In the genomic region with DNA sequence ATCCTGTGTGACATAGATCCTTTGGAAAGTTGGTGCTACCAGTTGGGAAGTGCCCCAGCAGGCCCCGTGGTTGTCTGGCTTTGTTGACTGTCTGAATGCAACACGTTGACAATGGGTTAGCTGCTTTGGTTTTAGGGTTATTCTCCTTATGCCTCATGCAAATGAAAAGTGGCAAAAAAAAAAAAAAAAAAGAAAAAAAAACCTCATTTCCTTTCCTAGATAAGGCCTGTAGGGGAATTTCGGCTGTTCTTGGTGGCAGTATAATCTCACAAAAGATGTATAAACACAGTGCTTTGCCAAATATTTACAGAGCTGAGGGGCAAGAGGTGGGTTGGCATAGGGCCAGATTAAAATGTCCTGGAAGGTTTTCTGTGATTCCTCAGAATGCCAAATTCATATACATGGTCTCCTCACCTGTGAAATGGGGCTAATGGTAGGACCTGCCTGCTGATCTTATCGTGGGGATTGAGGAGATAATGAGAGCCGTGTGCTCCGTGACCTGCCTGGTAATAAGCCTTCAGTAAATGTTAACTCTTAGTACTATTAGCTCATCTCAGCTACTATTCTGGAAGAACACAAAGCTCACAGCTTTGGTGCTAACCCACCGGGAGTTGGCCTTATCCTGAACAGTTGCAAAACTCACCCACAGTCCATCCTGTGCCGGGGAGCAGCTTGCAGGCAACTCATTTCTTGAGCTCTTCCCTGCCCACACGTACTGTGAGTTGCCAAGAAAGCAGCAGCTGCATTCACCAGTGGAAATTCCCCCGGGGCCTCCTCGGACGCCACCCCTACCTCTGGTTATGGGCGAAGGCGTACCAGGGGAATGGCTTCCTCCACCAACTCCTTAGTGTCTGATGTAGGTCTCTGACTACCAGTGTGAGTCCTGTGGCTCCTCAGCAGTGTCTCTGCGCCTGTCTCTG, we compare ENCODE assay signal across 8 cellular contexts.
A peak's percentile ranks its signal among the peaks of the same experiment; 100 is the strongest.
DNase-seq lines count a peak whose midpoint lies in the region; ATAC-seq and TF ChIP-seq lines count a peak whose summit lies in the region.

No MANE protein-coding gene starts in this region.

- no peak overlapping the region for H3K27ac ChIP-seq in neural progenitor cell
- H3K27ac ChIP-seq in trophoblast cell (ENCODE audit: low read depth, low read length), result no peak overlapping the region

- peaks cover 9 to 23% (median 17%) of the 10 kb centered on the region in 3 donors for H3K4me1 Mint-ChIP-seq in IgD-negative memory B cell
- H3K4me1 Mint-ChIP-seq in activated T-helper 2 cell treated with anti-CD3 and anti-CD28 coated beads, Interferon-gamma antibody, Interleukin-2, Interleukin-4, amounts not matched to agents 10 μg/mL and 5 μg/mL and 100 μg/mL, durations not matched to agents 14 hours and 24 hours and 36 hours (ENCODE audit: low read depth), result peaks cover 61% of the 10 kb centered on the region
- H3K4me1 Mint-ChIP-seq in neural progenitor cell, result peaks cover 5% of the 10 kb centered on the region
- peaks cover 0 to 18% (median 12%) of the 10 kb centered on the region in 4 donors for H3K4me1 Mint-ChIP-seq in naive thymus-derived CD8-positive, alpha-beta T cell

- H3K9me3 ChIP-seq in neural progenitor cell (ENCODE audit: low read depth) (no peaks in the 10 kb centered on the region), trophoblast cell (ENCODE audit: insufficient read depth, low read depth, low read length) (no peaks in the 10 kb centered on the region)

- H3K27me3 ChIP-seq in neural progenitor cell (no peaks in the 10 kb centered on the region), trophoblast cell (ENCODE audit: insufficient read depth, low read length) (no peaks in the 10 kb centered on the region)

- H3K36me3 Mint-ChIP-seq in IgD-negative memory B cell (peaks cover 9% of the 10 kb centered on the region), neural progenitor cell (no peaks in the 10 kb centered on the region)
- H3K36me3 Mint-ChIP-seq in activated T-helper 2 cell treated with anti-CD3 and anti-CD28 coated beads, Interferon-gamma antibody, Interleukin-2, Interleukin-4, amounts not matched to agents 10 μg/mL and 5 μg/mL and 100 μg/mL, durations not matched to agents 14 hours and 24 hours and 36 hours (ENCODE audit: low read depth), result peaks cover 30% of the 10 kb centered on the region
- H3K36me3 Mint-ChIP-seq in naive thymus-derived CD8-positive, alpha-beta T cell, result peaks cover 17 to 43% (median 27%) of the 10 kb centered on the region in 3 donors

- H3K27me3 Mint-ChIP-seq in IgD-negative memory B cell (no peaks in the 10 kb centered on the region), neural progenitor cell (ENCODE audit: insufficient read depth, low read depth) (no peaks in the 10 kb centered on the region)
- no peaks in the 10 kb centered on the region for H3K27me3 Mint-ChIP-seq in activated T-helper 2 cell treated with anti-CD3 and anti-CD28 coated beads, Interferon-gamma antibody, Interleukin-2, Interleukin-4, amounts not matched to agents 10 μg/mL and 5 μg/mL and 100 μg/mL, durations not matched to agents 14 hours and 24 hours and 36 hours (ENCODE audit: low read depth)
- H3K27me3 Mint-ChIP-seq in naive thymus-derived CD8-positive, alpha-beta T cell, result no peaks in the 10 kb centered on the region

- H3K23ac ChIP-seq in trophoblast cell (ENCODE audit: low read length), result no peak overlapping the region

- H3K4me2 ChIP-seq in neural progenitor cell (no peak overlapping the region), trophoblast cell (ENCODE audit: low read length) (no peak overlapping the region)

- H3K14ac ChIP-seq in trophoblast cell (ENCODE audit: low read length), result no peak overlapping the region

- H3K4ac ChIP-seq in trophoblast cell (ENCODE audit: low read depth, low read length), result no peak overlapping the region

- no peak overlapping the region for H2BK12ac ChIP-seq in trophoblast cell (ENCODE audit: low read length)

- H3K4me3 ChIP-seq in GM12865 (ENCODE audit: low read depth, low read length) (peak overlapping the region; percentile 48), neural progenitor cell (no peak overlapping the region), trophoblast cell (ENCODE audit: low read depth, low read length) (no peak overlapping the region)

- no peaks in the 10 kb centered on the region for H3K4me1 ChIP-seq in neural progenitor cell
- peaks cover 0 to 4% of the 10 kb centered on the region in 2 experiments for H3K4me1 ChIP-seq in trophoblast cell (ENCODE audit: control insufficient read depth in 1 of 2, insufficient read depth in 2 of 2, low read length in 2 of 2)

- H3K27ac Mint-ChIP-seq in IgD-negative memory B cell (peak overlapping the region in 1 of 3 donors; percentile 32), neural progenitor cell (no peak overlapping the region)
- peak overlapping the region; percentile 82 for H3K27ac Mint-ChIP-seq in activated T-helper 2 cell treated with anti-CD3 and anti-CD28 coated beads, Interferon-gamma antibody, Interleukin-2, Interleukin-4, amounts not matched to agents 10 μg/mL and 5 μg/mL and 100 μg/mL, durations not matched to agents 14 hours and 24 hours and 36 hours
- peak overlapping the region in 4 of 10 donors; percentile 5 to 66 (median 32) for H3K27ac Mint-ChIP-seq in naive thymus-derived CD8-positive, alpha-beta T cell

- no peak overlapping the region for H2BK120ac ChIP-seq in trophoblast cell (ENCODE audit: insufficient read depth, low read length, poor library complexity)

- TF ChIP-seq CTCF in GM12865 (IDR thresholded peaks at IDR 0.05; ENCODE audit: insufficient read depth, low read depth, low read length, missing control alignments) (peak; percentile 7), neural progenitor cell (IDR thresholded peaks at IDR 0.05) (no peak)

- no peak overlapping the region for H4K12ac ChIP-seq in trophoblast cell (ENCODE audit: low read depth, low read length)

- DNase-seq in GM12865 (ENCODE audit: low read depth), result peak; percentile 92
- DNase-seq in activated T-helper 2 cell treated with anti-CD3 and anti-CD28 coated beads, Interferon-gamma antibody, Interleukin-2, Interleukin-4, amounts not matched to agents 10 μg/mL and 5 μg/mL and 100 μg/mL, durations not matched to agents 14 hours and 24 hours and 36 hours (ENCODE audit: low spot score), result peak; percentile 33
- DNase-seq in sciatic nerve (ENCODE audit: low spot score), result no peak
- DNase-seq in neural progenitor cell (ENCODE audit: low spot score), result no peak
- DNase-seq in trophoblast cell, result no peak
- no peak for DNase-seq in naive thymus-derived CD8-positive, alpha-beta T cell

- H3K9ac ChIP-seq in neural progenitor cell, result no peak overlapping the region
- no peak overlapping the region for H3K9ac ChIP-seq in trophoblast cell (ENCODE audit: low read length)

- intact Hi-C loops in activated T-helper 2 cell treated with anti-CD3 and anti-CD28 coated beads, Interferon-gamma antibody, Interleukin-2, Interleukin-4, amounts not matched to agents 10 μg/mL and 5 μg/mL and 100 μg/mL, durations not matched to agents 14 hours and 24 hours and 36 hours (cut with micrococcal nuclease), result loop anchor here (1.0 to 10.0 kb wide), 12 partner anchors 14 to 645 kb away; partner anchors contain the start of gene NR3C1
- intact Hi-C loops in sciatic nerve (cut with DNase I), result no loop called here

- H3F3A ChIP-seq in neural progenitor cell (ENCODE audit: low read depth), result no peaks in the 10 kb centered on the region

- H3K4me3 Mint-ChIP-seq in IgD-negative memory B cell, result peak overlapping the region in 3 of 4 donors; percentile 2 to 78 (median 36)
- peak overlapping the region; percentile 43 for H3K4me3 Mint-ChIP-seq in activated T-helper 2 cell treated with anti-CD3 and anti-CD28 coated beads, Interferon-gamma antibody, Interleukin-2, Interleukin-4, amounts not matched to agents 10 μg/mL and 5 μg/mL and 100 μg/mL, durations not matched to agents 14 hours and 24 hours and 36 hours (ENCODE audit: low read depth)
- no peak overlapping the region for H3K4me3 Mint-ChIP-seq in neural progenitor cell
- peak overlapping the region in 2 of 10 donors; percentile 5 to 31 for H3K4me3 Mint-ChIP-seq in naive thymus-derived CD8-positive, alpha-beta T cell

- H3K9me3 Mint-ChIP-seq in IgD-negative memory B cell (no peaks in the 10 kb centered on the region), neural progenitor cell (no peaks in the 10 kb centered on the region)
- H3K9me3 Mint-ChIP-seq in activated T-helper 2 cell treated with anti-CD3 and anti-CD28 coated beads, Interferon-gamma antibody, Interleukin-2, Interleukin-4, amounts not matched to agents 10 μg/mL and 5 μg/mL and 100 μg/mL, durations not matched to agents 14 hours and 24 hours and 36 hours, result peaks cover 12% of the 10 kb centered on the region
- peaks cover 0 to 10% (median 3%) of the 10 kb centered on the region in 9 donors for H3K9me3 Mint-ChIP-seq in naive thymus-derived CD8-positive, alpha-beta T cell

- no peak overlapping the region for H2AFZ ChIP-seq in neural progenitor cell (replicated peaks)
- H2AFZ ChIP-seq in trophoblast cell (ENCODE audit: insufficient read depth, low read length, poor library complexity), result no peak overlapping the region

- WGBS in trophoblast cell (ENCODE audit: extremely low coverage, insufficient coverage, insufficient read length), result no CpG with 5 or more reads among the region's 15 CpGs

- no peak overlapping the region for H2AK5ac ChIP-seq in trophoblast cell (ENCODE audit: low read length)

- H3K18ac ChIP-seq in trophoblast cell (ENCODE audit: low read length), result no peak overlapping the region

- H3K79me2 ChIP-seq in neural progenitor cell (ENCODE audit: low read depth) (no peaks in the 10 kb centered on the region), trophoblast cell (ENCODE audit: control insufficient read depth, insufficient read depth, low read length, poor library complexity) (no peaks in the 10 kb centered on the region)

- peak; percentile 67 for ATAC-seq in GM21390 (IDR thresholded peaks at IDR 0.05; ENCODE audit: unreplicated experiment)
- peak; percentile 80 for ATAC-seq in sciatic nerve
- ATAC-seq in naive thymus-derived CD8-positive, alpha-beta T cell, result no peak

- no peaks in the 10 kb centered on the region for H3K36me3 ChIP-seq in neural progenitor cell
- no peaks in the 10 kb centered on the region for H3K36me3 ChIP-seq in trophoblast cell (ENCODE audit: control insufficient read depth in 1 of 2, insufficient read depth in 2 of 2, low read length in 2 of 2)

- POLR2A ChIA-PET in naive thymus-derived CD8-positive, alpha-beta T cell (lab: Charles Lee), result no interaction called here

- no peak overlapping the region for H4K8ac ChIP-seq in trophoblast cell (ENCODE audit: low read depth, low read length)

- no peak overlapping the region for H2BK5ac ChIP-seq in trophoblast cell (ENCODE audit: low read depth, low read length, poor library complexity)

- H4K20me1 ChIP-seq in neural progenitor cell (ENCODE audit: low read depth), result no peaks in the 10 kb centered on the region

- no peak overlapping the region for H4K91ac ChIP-seq in trophoblast cell (ENCODE audit: low read depth, low read length)

- H3K79me1 ChIP-seq in trophoblast cell (ENCODE audit: low read length), result no peaks in the 10 kb centered on the region

Comparison
In these comparisons a context has a peak if more than half of its experiments do, and no peak if none do; other contexts are left out.
1. DNase-seq: peak in GM12865 (single experiment) and activated T-helper 2 cell treated with anti-CD3 and anti-CD28 coated beads, Interferon-gamma antibody, Interleukin-2, Interleukin-4, amounts not matched to agents 10 μg/mL and 5 μg/mL and 100 μg/mL, durations not matched to agents 14 hours and 24 hours and 36 hours (single experiment); none in sciatic nerve (single experiment), neural progenitor cell (single experiment), trophoblast cell (0 of 2) and naive thymus-derived CD8-positive, alpha-beta T cell (0 of 10).
2. ATAC-seq: peak in GM21390 (single experiment) and sciatic nerve (single experiment); none in naive thymus-derived CD8-positive, alpha-beta T cell (0 of 2).